Comparison of ENCODE assay signal across 9 cellular contexts in the genomic region with DNA sequence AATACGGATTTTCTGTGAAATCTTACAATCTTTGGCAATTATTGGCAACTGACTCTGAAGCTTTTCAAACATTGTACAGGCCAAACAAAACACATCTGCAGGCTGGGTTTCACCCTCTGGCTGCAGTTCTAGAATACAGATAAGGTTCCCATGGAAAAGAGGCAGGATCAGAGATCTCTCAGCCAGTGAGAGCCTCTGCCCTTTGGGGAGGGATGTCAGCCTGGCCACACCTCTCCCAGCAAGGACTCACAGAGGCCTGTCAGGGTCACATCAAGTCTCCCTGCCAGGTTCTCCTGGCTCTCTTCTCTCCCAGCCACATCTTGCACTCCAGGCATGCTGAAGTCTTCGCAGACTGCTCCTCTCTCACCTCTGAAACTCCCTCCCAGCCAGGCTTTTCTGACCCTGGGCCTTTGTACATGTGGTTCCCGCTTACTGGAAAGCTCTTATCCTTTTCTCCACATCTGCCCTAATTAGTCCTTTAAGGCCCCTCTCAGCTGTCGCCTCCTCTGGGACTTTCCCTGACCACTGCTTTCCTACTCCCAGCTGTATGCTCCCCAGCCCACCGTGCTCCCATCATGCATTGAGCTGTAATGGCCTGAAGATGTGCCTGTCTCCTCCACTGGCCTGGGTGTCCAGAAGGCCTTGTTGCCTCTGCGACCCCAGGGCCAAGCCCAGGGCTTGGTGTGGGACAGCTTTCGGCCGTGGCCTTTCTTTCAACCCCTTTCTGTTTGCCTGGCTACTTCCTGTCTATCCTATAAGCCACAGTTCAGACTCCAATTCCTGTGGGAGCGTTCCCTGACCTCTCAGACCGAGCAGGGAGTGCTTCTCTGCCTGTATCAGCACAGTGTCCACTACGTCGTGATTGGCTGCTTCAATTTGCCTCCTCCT. TPM values are rescaled to one million over a fixed set of nuclear protein-coding genes. Genes with fewer than 3 reads are reported as not detected.
DNase-seq lines count a peak whose midpoint lies in the region; ATAC-seq and TF ChIP-seq lines count a peak whose summit lies in the region.
"Had no signal": no experiment of that assay in that cellular context is flagged by ENCODE, and none has a peak within 500 bp of the region (broad histone marks: within the 10 kb centered on the region; RNA-seq: fewer than 3 reads in every experiment).

No MANE protein-coding gene starts in this region.

- peaks cover 41% of the 10 kb centered on the region for H3K27me3 Mint-ChIP-seq in activated naive CD8-positive, alpha-beta T cell treated with anti-CD3 and anti-CD28 coated beads for 36 hours
- peaks cover 19% of the 10 kb centered on the region for H3K27me3 Mint-ChIP-seq in CD8-positive, alpha-beta T cell (ENCODE audit: low read depth)

- no peak overlapping the region for H3K4me3 Mint-ChIP-seq in activated naive CD8-positive, alpha-beta T cell treated with anti-CD3 and anti-CD28 coated beads for 36 hours
- H3K4me3 Mint-ChIP-seq in CD8-positive, alpha-beta T cell, result no peak overlapping the region
- H3K4me3 Mint-ChIP-seq: central memory CD8-positive, alpha-beta T cell had no signal

- TF ChIP-seq CTCF in right atrium auricular region (IDR thresholded peaks at IDR 0.05), result no peak
- TF ChIP-seq CTCF in sigmoid colon (IDR thresholded peaks at IDR 0.05), result no peak
- TF ChIP-seq CTCF in CD8-positive, alpha-beta T cell (IDR thresholded peaks at IDR 0.05), result no peak

- POLR2A ChIA-PET in CD8-positive, alpha-beta T cell (lab: Charles Lee), result no interaction called here

- H3K4me1 Mint-ChIP-seq in activated naive CD8-positive, alpha-beta T cell treated with anti-CD3 and anti-CD28 coated beads for 36 hours, result peaks cover 15% of the 10 kb centered on the region
- H3K4me1 Mint-ChIP-seq in CD8-positive, alpha-beta T cell (ENCODE audit: low read depth), result peaks cover 4% of the 10 kb centered on the region
- H3K4me1 Mint-ChIP-seq: central memory CD8-positive, alpha-beta T cell had no signal

- TF ChIP-seq EP300 in sigmoid colon (IDR thresholded peaks at IDR 0.05), result no peak

- peaks cover 0 to 54% of the 10 kb centered on the region in 2 donors for H3K4me1 ChIP-seq in right atrium auricular region
- peaks cover 0 to 56% (median 45%) of the 10 kb centered on the region in 4 donors for H3K4me1 ChIP-seq in sigmoid colon
- no peaks in the 10 kb centered on the region for H3K4me1 ChIP-seq in CD8-positive, alpha-beta T cell (ENCODE audit: insufficient read depth, low read length)

- no peaks in the 10 kb centered on the region for H3K9me3 Mint-ChIP-seq in activated naive CD8-positive, alpha-beta T cell treated with anti-CD3 and anti-CD28 coated beads for 36 hours
- H3K9me3 Mint-ChIP-seq in CD8-positive, alpha-beta T cell, result no peaks in the 10 kb centered on the region
- H3K9me3 Mint-ChIP-seq: central memory CD8-positive, alpha-beta T cell had no signal

- H3K27ac ChIP-seq in right atrium auricular region (peak overlapping the region; percentile 66 to 71), sigmoid colon (peak overlapping the region; percentile 59 to 72 (median 66))
- H3K27ac ChIP-seq in CD8-positive, alpha-beta T cell (ENCODE audit: low read depth, low read length), result no peak overlapping the region

- CTCF ChIA-PET in CD8-positive, alpha-beta T cell (lab: Charles Lee), result no interaction called here

- intact Hi-C loops in sigmoid colon (cut with DNase I), result loop anchor here (10.0 kb wide), 1 partner anchor 140 kb away; a partner anchor contains a TSS
- intact Hi-C loops in CD8-positive, alpha-beta T cell (cut with DNase I, micrococcal nuclease), result no loop called here

- no peak overlapping the region for H3K27ac Mint-ChIP-seq in activated naive CD8-positive, alpha-beta T cell treated with anti-CD3 and anti-CD28 coated beads for 36 hours
- H3K27ac Mint-ChIP-seq in CD8-positive, alpha-beta T cell, result no peak overlapping the region

- DNase-seq in HT-29 (ENCODE audit: low spot score), result peak; percentile 20
- peak in 33 of 58 donors; percentile 13 to 73 (median 32) for DNase-seq in anterior cingulate cortex (lab: John Stamatoyannopoulos, UW)
- DNase-seq in right atrium auricular region (ENCODE audit: low spot score), result peak; percentile 91
- DNase-seq in sigmoid colon, result peak; percentile 71
- DNase-seq in NCI-H446 treated with DMSO at 0.1 percent for 48 hours (lab: John Stamatoyannopoulos, UW), result no peak
- no peak for DNase-seq in activated naive CD8-positive, alpha-beta T cell treated with anti-CD3 and anti-CD28 coated beads for 36 hours
- no peak for DNase-seq in CD8-positive, alpha-beta T cell

- no peaks in the 10 kb centered on the region for H3K36me3 Mint-ChIP-seq in activated naive CD8-positive, alpha-beta T cell treated with anti-CD3 and anti-CD28 coated beads for 36 hours
- no peaks in the 10 kb centered on the region for H3K36me3 Mint-ChIP-seq in CD8-positive, alpha-beta T cell

- TF ChIP-seq POLR2A in sigmoid colon (IDR thresholded peaks at IDR 0.05), result no peak

- H3K36me3 ChIP-seq in right atrium auricular region (no peaks in the 10 kb centered on the region), sigmoid colon (no peaks in the 10 kb centered on the region)
- no peaks in the 10 kb centered on the region for H3K36me3 ChIP-seq in CD8-positive, alpha-beta T cell (ENCODE audit: insufficient read depth, low read length)

- no peaks in the 10 kb centered on the region for H3K27me3 ChIP-seq in right atrium auricular region
- H3K27me3 ChIP-seq in sigmoid colon, result no peaks in the 10 kb centered on the region
- H3K27me3 ChIP-seq in CD8-positive, alpha-beta T cell (ENCODE audit: insufficient read depth, low read length), result no peaks in the 10 kb centered on the region

- no peaks in the 10 kb centered on the region for H3K9me3 ChIP-seq in right atrium auricular region
- no peaks in the 10 kb centered on the region for H3K9me3 ChIP-seq in sigmoid colon
- no peaks in the 10 kb centered on the region for H3K9me3 ChIP-seq in CD8-positive, alpha-beta T cell (ENCODE audit: low read length)

- ATAC-seq in CD8-positive, alpha-beta T cell, result no peak
- no peak for ATAC-seq in GM21717 (IDR thresholded peaks at IDR 0.05; ENCODE audit: unreplicated experiment)

- 75 to 76% methylated on average over 12 of the region's 12 CpGs for WGBS in sigmoid colon, 2 donors

- H3K4me3 ChIP-seq in right atrium auricular region, result no peak overlapping the region
- H3K4me3 ChIP-seq in sigmoid colon, result no peak overlapping the region
- no peak overlapping the region for H3K4me3 ChIP-seq in CD8-positive, alpha-beta T cell (ENCODE audit: low read depth, low read length)

RNA-seq across cellular contexts. Expression of a gene that starts 4.3 kb away (rescaled TPM):
- not detected in 2 replicates for total RNA-seq in HT-29 (2014; rRNA removed; shearing (Covaris generic))
- total RNA-seq in right atrium auricular region (10 to 100 TPM; 27.7 to 28.2 TPM), sigmoid colon (10 to 100 TPM in 3 of 4 donors, 1 to 10 TPM in 1; 7.5 to 32.7 (median 10.5) TPM)
- polyA plus RNA-seq in sigmoid colon, result 10 to 100 TPM; 15.4 to 17.8 (median 16.8) TPM
- total RNA-seq in activated naive CD8-positive, alpha-beta T cell treated with anti-CD3 and anti-CD28 coated beads for 36 hours, result not detected
- total RNA-seq in CD8-positive, alpha-beta T cell, result not detected

RNA-seq across cellular contexts. Expression of a gene that starts 58.9 kb away (rescaled TPM):
- not detected in 2 replicates for total RNA-seq in HT-29 (2014; rRNA removed; shearing (Covaris generic))
- total RNA-seq in right atrium auricular region (not detected), sigmoid colon (not detected)
- polyA plus RNA-seq in sigmoid colon, result 10 to 100 TPM in 1 of 3 donors, 1 to 10 TPM in 1, under 1 TPM in 1; 0.87 to 57.1 (median 6.0) TPM
- not detected for total RNA-seq in activated naive CD8-positive, alpha-beta T cell treated with anti-CD3 and anti-CD28 coated beads for 36 hours
- total RNA-seq in CD8-positive, alpha-beta T cell, result not detected

Comparison
In these comparisons a context has a peak if more than half of its experiments do, and no peak if none do; other contexts are left out.
1. DNase-seq: peak in HT-29 (single experiment), anterior cingulate cortex (33 of 58), right atrium auricular region (single experiment) and sigmoid colon (single experiment); none in NCI-H446 treated with DMSO at 0.1 percent for 48 hours (single experiment), activated naive CD8-positive, alpha-beta T cell treated with anti-CD3 and anti-CD28 coated beads for 36 hours (single experiment) and CD8-positive, alpha-beta T cell (0 of 7).